Comparison of ENCODE assay signal across 1 cellular context in the genomic region with DNA sequence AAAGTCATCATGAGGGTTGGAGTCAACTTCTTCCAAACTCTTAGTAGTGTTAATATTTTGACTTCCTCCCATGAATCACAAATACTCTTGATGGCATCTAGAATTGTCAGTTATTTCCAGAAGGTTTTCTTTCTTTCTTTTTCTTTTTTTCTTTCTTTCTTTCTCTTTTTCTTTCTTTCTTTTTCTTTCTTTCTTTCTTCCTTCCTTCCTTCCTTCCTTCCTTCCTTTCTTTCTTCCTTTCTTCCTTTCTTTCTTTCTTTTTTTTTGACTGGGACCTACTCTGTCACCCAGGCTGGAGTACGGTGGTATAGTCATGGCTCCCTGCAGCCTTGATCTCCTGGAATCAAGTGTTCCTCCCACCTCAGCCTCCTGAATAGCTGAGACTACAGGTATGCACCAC. TPM values are rescaled to one million over a fixed set of nuclear protein-coding genes. Genes with fewer than 3 reads are reported as not detected.
"Had no signal": no experiment of that assay in that cellular context is flagged by ENCODE, and none has a peak within 500 bp of the region (broad histone marks: within the 10 kb centered on the region; RNA-seq: fewer than 3 reads in every experiment).

No MANE protein-coding gene starts in this region.

RNA-seq across cellular contexts. Expression of a gene that starts 17.8 kb away (rescaled TPM):
- polyA plus RNA-seq: IgD-negative memory B cell had no signal
